1 cellular context compared by ENCODE assay signal in the genomic region with DNA sequence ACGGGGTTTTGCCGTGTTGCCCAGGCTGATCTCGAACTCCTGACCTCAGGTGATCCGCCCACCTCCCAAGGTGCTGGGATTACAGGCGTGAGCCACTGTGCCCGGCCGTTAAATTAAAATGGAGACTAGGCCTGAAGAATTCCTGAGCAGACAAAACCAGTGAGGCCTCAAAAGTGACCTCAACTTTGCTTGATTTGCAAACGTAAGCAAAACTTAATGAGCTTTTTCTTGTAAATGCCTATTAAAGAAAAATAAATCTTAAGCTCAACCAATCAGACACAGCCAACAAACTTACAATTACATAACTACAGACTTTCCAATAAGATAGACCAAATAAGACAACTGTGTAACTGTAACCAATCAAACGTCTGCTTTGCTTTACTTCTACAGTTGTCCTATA.
TF ChIP-seq lines count a peak whose summit lies in the region.

No MANE protein-coding gene starts in this region.

TF ChIP-seq in HepG2, 621 proteins besides CTCF, POLR2A, EP300 and RAD21 (continued from another document):
- TF ChIP-seq, protein P1, sequence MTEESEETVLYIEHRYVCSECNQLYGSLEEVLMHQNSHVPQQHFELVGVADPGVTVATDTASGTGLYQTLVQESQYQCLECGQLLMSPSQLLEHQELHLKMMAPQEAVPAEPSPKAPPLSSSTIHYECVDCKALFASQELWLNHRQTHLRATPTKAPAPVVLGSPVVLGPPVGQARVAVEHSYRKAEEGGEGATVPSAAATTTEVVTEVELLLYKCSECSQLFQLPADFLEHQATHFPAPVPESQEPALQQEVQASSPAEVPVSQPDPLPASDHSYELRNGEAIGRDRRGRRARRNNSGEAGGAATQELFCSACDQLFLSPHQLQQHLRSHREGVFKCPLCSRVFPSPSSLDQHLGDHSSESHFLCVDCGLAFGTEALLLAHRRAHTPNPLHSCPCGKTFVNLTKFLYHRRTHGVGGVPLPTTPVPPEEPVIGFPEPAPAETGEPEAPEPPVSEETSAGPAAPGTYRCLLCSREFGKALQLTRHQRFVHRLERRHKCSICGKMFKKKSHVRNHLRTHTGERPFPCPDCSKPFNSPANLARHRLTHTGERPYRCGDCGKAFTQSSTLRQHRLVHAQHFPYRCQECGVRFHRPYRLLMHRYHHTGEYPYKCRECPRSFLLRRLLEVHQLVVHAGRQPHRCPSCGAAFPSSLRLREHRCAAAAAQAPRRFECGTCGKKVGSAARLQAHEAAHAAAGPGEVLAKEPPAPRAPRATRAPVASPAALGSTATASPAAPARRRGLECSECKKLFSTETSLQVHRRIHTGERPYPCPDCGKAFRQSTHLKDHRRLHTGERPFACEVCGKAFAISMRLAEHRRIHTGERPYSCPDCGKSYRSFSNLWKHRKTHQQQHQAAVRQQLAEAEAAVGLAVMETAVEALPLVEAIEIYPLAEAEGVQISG (CRISPR knock-in tag; IDR thresholded peaks at IDR 0.05) = no peak
- TF ChIP-seq, protein P2, sequence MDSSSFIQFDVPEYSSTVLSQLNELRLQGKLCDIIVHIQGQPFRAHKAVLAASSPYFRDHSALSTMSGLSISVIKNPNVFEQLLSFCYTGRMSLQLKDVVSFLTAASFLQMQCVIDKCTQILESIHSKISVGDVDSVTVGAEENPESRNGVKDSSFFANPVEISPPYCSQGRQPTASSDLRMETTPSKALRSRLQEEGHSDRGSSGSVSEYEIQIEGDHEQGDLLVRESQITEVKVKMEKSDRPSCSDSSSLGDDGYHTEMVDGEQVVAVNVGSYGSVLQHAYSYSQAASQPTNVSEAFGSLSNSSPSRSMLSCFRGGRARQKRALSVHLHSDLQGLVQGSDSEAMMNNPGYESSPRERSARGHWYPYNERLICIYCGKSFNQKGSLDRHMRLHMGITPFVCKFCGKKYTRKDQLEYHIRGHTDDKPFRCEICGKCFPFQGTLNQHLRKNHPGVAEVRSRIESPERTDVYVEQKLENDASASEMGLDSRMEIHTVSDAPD (CRISPR knock-in tag; IDR thresholded peaks at IDR 0.05) = no peak
